In the genomic region with DNA sequence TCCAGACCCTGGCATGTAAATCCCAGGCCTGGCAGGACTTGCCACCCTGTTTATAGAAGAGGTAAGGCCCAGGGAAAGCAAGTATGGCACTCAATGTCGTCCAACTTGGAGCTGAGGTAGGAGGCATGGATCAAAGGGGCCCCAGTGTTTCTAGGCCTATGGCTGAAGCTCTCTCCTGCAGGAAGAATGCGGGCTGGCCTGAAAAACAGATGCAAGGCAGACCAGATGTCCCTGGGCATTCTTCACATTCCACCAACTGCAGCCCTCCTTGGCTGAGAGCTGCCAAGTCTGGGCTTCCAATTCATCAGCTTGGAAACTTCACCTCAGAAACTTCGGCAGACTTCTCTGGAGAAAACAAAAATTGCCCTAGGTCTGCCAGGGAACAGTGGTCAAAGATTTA, we compare ENCODE assay signal across 1 cellular context.
TF ChIP-seq lines count a peak whose summit lies in the region.

No MANE protein-coding gene starts in this region.

TF ChIP-seq in GM23338, 12 proteins besides CTCF, POLR2A, EP300 and RAD21 (continued from another document):
- TF ChIP-seq, protein P1, sequence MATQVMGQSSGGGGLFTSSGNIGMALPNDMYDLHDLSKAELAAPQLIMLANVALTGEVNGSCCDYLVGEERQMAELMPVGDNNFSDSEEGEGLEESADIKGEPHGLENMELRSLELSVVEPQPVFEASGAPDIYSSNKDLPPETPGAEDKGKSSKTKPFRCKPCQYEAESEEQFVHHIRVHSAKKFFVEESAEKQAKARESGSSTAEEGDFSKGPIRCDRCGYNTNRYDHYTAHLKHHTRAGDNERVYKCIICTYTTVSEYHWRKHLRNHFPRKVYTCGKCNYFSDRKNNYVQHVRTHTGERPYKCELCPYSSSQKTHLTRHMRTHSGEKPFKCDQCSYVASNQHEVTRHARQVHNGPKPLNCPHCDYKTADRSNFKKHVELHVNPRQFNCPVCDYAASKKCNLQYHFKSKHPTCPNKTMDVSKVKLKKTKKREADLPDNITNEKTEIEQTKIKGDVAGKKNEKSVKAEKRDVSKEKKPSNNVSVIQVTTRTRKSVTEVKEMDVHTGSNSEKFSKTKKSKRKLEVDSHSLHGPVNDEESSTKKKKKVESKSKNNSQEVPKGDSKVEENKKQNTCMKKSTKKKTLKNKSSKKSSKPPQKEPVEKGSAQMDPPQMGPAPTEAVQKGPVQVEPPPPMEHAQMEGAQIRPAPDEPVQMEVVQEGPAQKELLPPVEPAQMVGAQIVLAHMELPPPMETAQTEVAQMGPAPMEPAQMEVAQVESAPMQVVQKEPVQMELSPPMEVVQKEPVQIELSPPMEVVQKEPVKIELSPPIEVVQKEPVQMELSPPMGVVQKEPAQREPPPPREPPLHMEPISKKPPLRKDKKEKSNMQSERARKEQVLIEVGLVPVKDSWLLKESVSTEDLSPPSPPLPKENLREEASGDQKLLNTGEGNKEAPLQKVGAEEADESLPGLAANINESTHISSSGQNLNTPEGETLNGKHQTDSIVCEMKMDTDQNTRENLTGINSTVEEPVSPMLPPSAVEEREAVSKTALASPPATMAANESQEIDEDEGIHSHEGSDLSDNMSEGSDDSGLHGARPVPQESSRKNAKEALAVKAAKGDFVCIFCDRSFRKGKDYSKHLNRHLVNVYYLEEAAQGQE (IDR thresholded peaks at IDR 0.05; ENCODE audit: unreplicated experiment) = no peak
